Comparison of ENCODE assay signal across 9 cellular contexts in genomic region chr19:38878575-38879399, GRCh38. TPM values are rescaled to one million over a fixed set of nuclear protein-coding genes. Genes with fewer than 3 reads are reported as not detected.
DNase-seq lines count a peak whose midpoint lies in the region; ATAC-seq and TF ChIP-seq lines count a peak whose summit lies in the region.
"Had no signal": no experiment of that assay in that cellular context is flagged by ENCODE, and none has a peak within 500 bp of the region (broad histone marks: within the 10 kb centered on the region; RNA-seq: fewer than 3 reads in every experiment).

No MANE protein-coding gene starts in this region.

- peak overlapping the region; percentile 62 for H3K4me2 ChIP-seq in hepatocyte

- peaks cover 24% of the 10 kb centered on the region for H3K4me1 Mint-ChIP-seq in activated CD4-positive, alpha-beta T cell treated with anti-CD3 and anti-CD28 coated beads, Interleukin-2, amount 10 ng/mL, durations not matched to agents 24 days and 14 days

- H4K20me1 ChIP-seq in hepatocyte (ENCODE audit: insufficient read depth, poor library complexity, severe bottlenecking) = no peaks in the 10 kb centered on the region

- H3K36me3 Mint-ChIP-seq in activated CD4-positive, alpha-beta T cell treated with anti-CD3 and anti-CD28 coated beads, Interleukin-2, amount 10 ng/mL, durations not matched to agents 24 days and 14 days (ENCODE audit: low read depth) = peaks cover 18% of the 10 kb centered on the region

- DNase-seq in activated CD4-positive, alpha-beta T cell treated with anti-CD3 and anti-CD28 coated beads, Interleukin-2, amount 10 ng/mL, durations not matched to agents 24 days and 14 days = no peak
- no peak for DNase-seq in activated CD4-positive, alpha-beta T cell treated with anti-CD3 and anti-CD28 coated beads for 1 hour
- DNase-seq in hepatocyte (ENCODE audit: low spot score) (no peak), stomach (no peak), SK-N-DZ (ENCODE audit: low spot score) (no peak), DMS153 (lab: John Stamatoyannopoulos, UW) (no peak)
- DNase-seq: NCI-H226 had no signal

- H3K36me3 ChIP-seq in hepatocyte (replicated peaks; ENCODE audit: insufficient read depth, low read depth) = no peaks in the 10 kb centered on the region
- H3K36me3 ChIP-seq in stomach = peaks cover 16 to 52% (median 49%) of the 10 kb centered on the region in 4 donors

- H3K27me3 ChIP-seq in hepatocyte (no peaks in the 10 kb centered on the region), stomach (no peaks in the 10 kb centered on the region)

- H3K4me1 ChIP-seq in hepatocyte (ENCODE audit: insufficient read depth) (peaks cover 18% of the 10 kb centered on the region), stomach (peaks cover 4 to 21% (median 13%) of the 10 kb centered on the region in 4 donors)

- no peaks in the 10 kb centered on the region for H3K27me3 Mint-ChIP-seq in activated CD4-positive, alpha-beta T cell treated with anti-CD3 and anti-CD28 coated beads, Interleukin-2, amount 10 ng/mL, durations not matched to agents 24 days and 14 days

- no peak for TF ChIP-seq POLR2A in stomach (IDR thresholded peaks at IDR 0.05)

- peak overlapping the region; percentile 97 for H3K4me3 Mint-ChIP-seq in activated CD4-positive, alpha-beta T cell treated with anti-CD3 and anti-CD28 coated beads, Interleukin-2, amount 10 ng/mL, durations not matched to agents 24 days and 14 days

- H2AFZ ChIP-seq in hepatocyte = no peak overlapping the region

- no peaks in the 10 kb centered on the region for H3K9me2 ChIP-seq in hepatocyte (replicated peaks; ENCODE audit: insufficient read depth)

- no peak for TF ChIP-seq CTCF in VCaP (conservative IDR thresholded peaks at IDR 0.05)
- TF ChIP-seq CTCF in hepatocyte (IDR thresholded peaks at IDR 0.05; ENCODE audit: poor library complexity) = no peak
- no peak for TF ChIP-seq CTCF in stomach (IDR thresholded peaks at IDR 0.05)

- intact Hi-C loops in activated CD4-positive, alpha-beta T cell treated with anti-CD3 and anti-CD28 coated beads, Interleukin-2, amount 10 ng/mL, durations not matched to agents 24 days and 14 days (cut with micrococcal nuclease) = loop anchor here (1.0 to 5.0 kb wide), 3 partner anchors 9 to 46 kb away; partner anchors contain the start of genes ECH1, NFKBIB and SIRT2
- intact Hi-C loops in stomach (cut with DNase I; ENCODE audit: low total_unique reads) = no loop called here

- no peak for ATAC-seq in GM21447 (IDR thresholded peaks at IDR 0.05; ENCODE audit: unreplicated experiment)

- no peak for TF ChIP-seq EP300 in stomach (IDR thresholded peaks at IDR 0.05)

- no peaks in the 10 kb centered on the region for H3K79me2 ChIP-seq in hepatocyte

- H3K9me3 ChIP-seq in hepatocyte (ENCODE audit: low read depth) (no peaks in the 10 kb centered on the region), stomach (no peaks in the 10 kb centered on the region)

- H3K9me3 Mint-ChIP-seq in activated CD4-positive, alpha-beta T cell treated with anti-CD3 and anti-CD28 coated beads, Interleukin-2, amount 10 ng/mL, durations not matched to agents 24 days and 14 days = no peaks in the 10 kb centered on the region

- WGBS in hepatocyte (ENCODE audit: low lambda C conversion rate, missing lambda C conversion rate) = 85% methylated on average over 16 of the region's 16 CpGs
- WGBS in stomach, 5 donors = 69 to 80% (median 73%) methylated on average over 15 to 16 of the region's 16 CpGs

- H3K4me3 ChIP-seq in hepatocyte (no peak overlapping the region), stomach (no peak overlapping the region)

- H3K27ac ChIP-seq in VCaP (peak overlapping the region; percentile 91), hepatocyte (peak overlapping the region; percentile 95), stomach (peak overlapping the region; percentile 73 to 84 (median 81))

- H3K27ac Mint-ChIP-seq in activated CD4-positive, alpha-beta T cell treated with anti-CD3 and anti-CD28 coated beads, Interleukin-2, amount 10 ng/mL, durations not matched to agents 24 days and 14 days = peak overlapping the region; percentile 96

RNA-seq across cellular contexts. Expression of gene RINL, which starts 0.7 kb away (rescaled TPM):
- total RNA-seq in activated CD4-positive, alpha-beta T cell treated with anti-CD3 and anti-CD28 coated beads, Interleukin-2, amount 10 ng/mL, durations not matched to agents 24 days and 14 days = 62.7 and 68.9 TPM in 2 replicates
- total RNA-seq in hepatocyte (3.9 and 5.6 TPM in 2 replicates), stomach (1 to 10 TPM in 4 of 5 donors, not detected in 1; 1.8 to 9.2 (median 3.4) TPM)
- polyA plus RNA-seq in hepatocyte (4.6 and 7.7 TPM in 2 replicates), stomach (10 to 100 TPM in 1 of 3 donors, 1 to 10 TPM in 2; 6.9 to 10.0 (median 9.3) TPM)
- 4.5 and 5.5 TPM in 2 replicates for polyA plus RNA-seq in SK-N-DZ (2014; cell fraction: cytosol; rRNA removed)
- 3.8 and 5.1 TPM in 2 replicates for polyA plus RNA-seq in SK-N-DZ (2014; cell fraction: nucleus; rRNA removed)

RNA-seq across cellular contexts. Expression of gene SIRT2, which starts 20.6 kb away (rescaled TPM):
- 23.6 and 30.1 TPM in 2 replicates for total RNA-seq in activated CD4-positive, alpha-beta T cell treated with anti-CD3 and anti-CD28 coated beads, Interleukin-2, amount 10 ng/mL, durations not matched to agents 24 days and 14 days
- 52.1 and 61.9 TPM in 2 replicates for total RNA-seq in hepatocyte
- 75.9 and 78.7 TPM in 2 replicates for polyA plus RNA-seq in hepatocyte
- total RNA-seq in stomach = 100 to 1,000 TPM in 1 of 5 donors, 10 to 100 TPM in 4; 21.1 to 764 (median 32.9) TPM
- polyA plus RNA-seq in stomach = 10 to 100 TPM; 31.6 to 46.6 (median 35.7) TPM
- polyA plus RNA-seq in SK-N-DZ (2014; cell fraction: cytosol; rRNA removed) = 34.3 and 37.5 TPM in 2 replicates
- 35.9 and 43.8 TPM in 2 replicates for polyA plus RNA-seq in SK-N-DZ (2014; cell fraction: nucleus; rRNA removed)

RNA-seq across cellular contexts. Expression of gene NFKBIB, which starts 21.0 kb away (rescaled TPM):
- 89.2 and 89.7 TPM in 2 replicates for total RNA-seq in activated CD4-positive, alpha-beta T cell treated with anti-CD3 and anti-CD28 coated beads, Interleukin-2, amount 10 ng/mL, durations not matched to agents 24 days and 14 days
- total RNA-seq in hepatocyte = 20.8 and 24.1 TPM in 2 replicates
- polyA plus RNA-seq in hepatocyte = 29.6 and 30.1 TPM in 2 replicates
- 10 to 100 TPM in 2 of 5 donors, 1 to 10 TPM in 2, not detected in 1; 5.4 to 93.3 (median 15.4) TPM for total RNA-seq in stomach
- 10 to 100 TPM; 29.6 to 46.3 (median 44.0) TPM for polyA plus RNA-seq in stomach
- 16.9 and 31.9 TPM in 2 replicates for polyA plus RNA-seq in SK-N-DZ (2014; cell fraction: cytosol; rRNA removed)
- polyA plus RNA-seq in SK-N-DZ (2014; cell fraction: nucleus; rRNA removed) = 9.1 and 12.6 TPM in 2 replicates

RNA-seq across cellular contexts. Expression of gene HNRNPL, which starts 29.0 kb away (rescaled TPM):
- total RNA-seq in activated CD4-positive, alpha-beta T cell treated with anti-CD3 and anti-CD28 coated beads, Interleukin-2, amount 10 ng/mL, durations not matched to agents 24 days and 14 days = 686 and 695 TPM in 2 replicates
- 154 and 209 TPM in 2 replicates for total RNA-seq in hepatocyte
- polyA plus RNA-seq in hepatocyte = 169 and 184 TPM in 2 replicates
- 100 to 1,000 TPM; 148 to 242 (median 169) TPM for total RNA-seq in stomach
- 100 to 1,000 TPM; 111 to 151 (median 114) TPM for polyA plus RNA-seq in stomach
- 252 and 301 TPM in 2 replicates for polyA plus RNA-seq in SK-N-DZ (2014; cell fraction: cytosol; rRNA removed)
- polyA plus RNA-seq in SK-N-DZ (2014; cell fraction: nucleus; rRNA removed) = 265 and 301 TPM in 2 replicates

RNA-seq across cellular contexts. Expression of gene CCER2, which starts 33.2 kb away (rescaled TPM):
- total RNA-seq in activated CD4-positive, alpha-beta T cell treated with anti-CD3 and anti-CD28 coated beads, Interleukin-2, amount 10 ng/mL, durations not matched to agents 24 days and 14 days = 0.77 and 0.97 TPM in 2 replicates
- not detected in 2 replicates for total RNA-seq in hepatocyte
- 0.74 and 1.1 TPM in 2 replicates for polyA plus RNA-seq in hepatocyte
- total RNA-seq in stomach = 1 to 10 TPM in 1 of 5 donors, not detected in 4; 3.9 TPM
- 1 to 10 TPM in 2 of 3 donors, under 1 TPM in 1; 0.68 to 1.2 (median 1.1) TPM for polyA plus RNA-seq in stomach
- 0.14 and 1.5 TPM in 2 replicates for polyA plus RNA-seq in SK-N-DZ (2014; cell fraction: cytosol; rRNA removed)
- polyA plus RNA-seq in SK-N-DZ (2014; cell fraction: nucleus; rRNA removed) = 1.3 and 3.6 TPM in 2 replicates
